ENCODE assay signal across 12 cellular contexts in genomic region chr7:155381852-155382801, GRCh38.
A peak's percentile ranks its signal among the peaks of the same experiment; 100 is the strongest.
DNase-seq lines count a peak whose midpoint lies in the region; ATAC-seq, FAIRE-seq and TF ChIP-seq lines count a peak whose summit lies in the region.
"Had no signal": no experiment of that assay in that cellular context is flagged by ENCODE, and none has a peak within 500 bp of the region (broad histone marks: within the 10 kb centered on the region; RNA-seq: fewer than 3 reads in every experiment).

No MANE protein-coding gene starts in this region.

- H3K4me3 ChIP-seq in adipocyte (ENCODE audit: low read length) (peak overlapping the region; percentile 67), kidney (ENCODE audit: low read length in 2 of 2) (peak overlapping the region in 1 of 2 donors; percentile 38), smooth muscle cell (peak overlapping the region; percentile 45)
- H3K4me3 ChIP-seq: SJSA1 had no signal

- 8% methylated on average over 55 of the region's 75 CpGs for WGBS in smooth muscle cell (ENCODE audit: low lambda C conversion rate)

- ATAC-seq in GM21447 (IDR thresholded peaks at IDR 0.05; ENCODE audit: unreplicated experiment), result no peak

- H4K20me1 ChIP-seq in smooth muscle cell (ENCODE audit: low read depth), result no peaks in the 10 kb centered on the region

- no peaks in the 10 kb centered on the region for H3F3A ChIP-seq in smooth muscle cell (ENCODE audit: low read depth)

- H3K4me1 ChIP-seq in adipocyte (ENCODE audit: control insufficient read depth, insufficient read depth, low read length) (peaks cover 18% of the 10 kb centered on the region), kidney (ENCODE audit: control insufficient read depth in 1 of 2, insufficient read depth in 1 of 2, low read depth in 1 of 2, low read length in 2 of 2) (peaks cover 0 to 12% of the 10 kb centered on the region in 2 donors), smooth muscle cell (ENCODE audit: low read depth) (peaks cover 12% of the 10 kb centered on the region)

- H3K27ac ChIP-seq in kidney (ENCODE audit: low read depth in 2 of 2, low read length in 2 of 2), result no peak overlapping the region
- H3K27ac ChIP-seq in smooth muscle cell (ENCODE audit: low read depth), result no peak overlapping the region
- H3K27ac ChIP-seq: 22Rv1, SJSA1, skin epidermis, upper lobe of left lung had no signal

- H3K27me3 ChIP-seq in adipocyte (replicated peaks; ENCODE audit: control insufficient read depth, insufficient read depth, low read length) (peaks cover 95% of the 10 kb centered on the region), smooth muscle cell (ENCODE audit: low read depth) (peaks cover 100% of the 10 kb centered on the region)

- DNase-seq in DMS79 treated with DMSO at 0.1 percent for 48 hours (lab: John Stamatoyannopoulos, UW) (peak; percentile 12), DMS79 (lab: John Stamatoyannopoulos, UW) (no peak), adipocyte (ENCODE audit: low read depth) (no peak), kidney (peak; percentile 77), smooth muscle cell (lab: John Stamatoyannopoulos, UW; ENCODE audit: unreplicated experiment) (no peak), HuH-7 (ENCODE audit: low spot score) (no peak), erythroblast (lab: John Stamatoyannopoulos, UW) (no peak)

- no peaks in the 10 kb centered on the region for H3K36me3 ChIP-seq in adipocyte (ENCODE audit: control insufficient read depth, insufficient read depth, low read length, severe bottlenecking)
- H3K36me3 ChIP-seq in kidney (ENCODE audit: control insufficient read depth in 1 of 2, insufficient read depth in 2 of 2, low read length in 2 of 2), result no peaks in the 10 kb centered on the region
- no peaks in the 10 kb centered on the region for H3K36me3 ChIP-seq in smooth muscle cell (ENCODE audit: low read depth)
- H3K36me3 ChIP-seq: SJSA1, upper lobe of left lung had no signal

- H3K79me2 ChIP-seq in smooth muscle cell (ENCODE audit: low read depth), result no peaks in the 10 kb centered on the region

- H2AFZ ChIP-seq in smooth muscle cell (ENCODE audit: low read depth), result no peak overlapping the region

- no peak for FAIRE-seq in kidney (lab: Jason Lieb, UNC)

- no peaks in the 10 kb centered on the region for H3K9me3 ChIP-seq in adipocyte (ENCODE audit: control insufficient read depth, low read length)
- H3K9me3 ChIP-seq in kidney (ENCODE audit: control insufficient read depth in 1 of 2, low read length in 2 of 2), result no peaks in the 10 kb centered on the region
- no peaks in the 10 kb centered on the region for H3K9me3 ChIP-seq in smooth muscle cell (replicated peaks; ENCODE audit: low read depth)
- H3K9me3 ChIP-seq: SJSA1, upper lobe of left lung had no signal

- peak overlapping the region; percentile 88 for H3K4me2 ChIP-seq in smooth muscle cell

- H3K9ac ChIP-seq in adipocyte (ENCODE audit: low read length), result no peak overlapping the region
- H3K9ac ChIP-seq in kidney (ENCODE audit: low read length in 2 of 2), result no peak overlapping the region
- no peak overlapping the region for H3K9ac ChIP-seq in smooth muscle cell (ENCODE audit: low read depth)

- no peak for TF ChIP-seq CTCF in kidney (IDR thresholded peaks at IDR 0.05; ENCODE audit: borderline replicate concordance, extremely low read depth, insufficient read depth)
- TF ChIP-seq CTCF in smooth muscle cell (IDR thresholded peaks at IDR 0.05; ENCODE audit: borderline replicate concordance, insufficient read depth, poor library complexity, severe bottlenecking), result no peak

- intact Hi-C loops in kidney (cut with DNase I), result no loop called here

- no peak for TF ChIP-seq POLR2A in erythroblast (IDR thresholded peaks at IDR 0.05; ENCODE audit: low read length)

Comparison
In these comparisons a context has a peak if more than half of its experiments do, and no peak if none do; other contexts are left out.
1. DNase-seq: peak in DMS79 treated with DMSO at 0.1 percent for 48 hours (single experiment) and kidney (single experiment); none in DMS79 (single experiment), adipocyte (single experiment), smooth muscle cell (single experiment), HuH-7 (single experiment) and erythroblast (0 of 2).